In genomic region chr13:28805193-28805819, GRCh38 we compare ENCODE assay signal across 8 cellular contexts. TPM values are rescaled to one million over a fixed set of nuclear protein-coding genes. Genes with fewer than 3 reads are reported as not detected.
DNase-seq lines count a peak whose midpoint lies in the region; ATAC-seq and TF ChIP-seq lines count a peak whose summit lies in the region.

No MANE protein-coding gene starts in this region.

- H3K4me3 ChIP-seq in AG04449 (ENCODE audit: low read depth, low read length) (no peak overlapping the region), GM23248 (no peak overlapping the region), hepatocyte (no peak overlapping the region)
- no peak overlapping the region for H3K4me3 ChIP-seq in CD8-positive, alpha-beta memory T cell (ENCODE audit: low read length)

- H3K36me3 ChIP-seq in GM23248 (ENCODE audit: low read depth) (no peaks in the 10 kb centered on the region), hepatocyte (replicated peaks; ENCODE audit: insufficient read depth, low read depth) (no peaks in the 10 kb centered on the region)
- no peaks in the 10 kb centered on the region for H3K36me3 ChIP-seq in CD8-positive, alpha-beta memory T cell (ENCODE audit: insufficient read depth, low read length)

- 46 to 51% methylated on average over 11 of the region's 11 CpGs for WGBS in GM23248 (ENCODE audit: low coverage in 1 of 2, low lambda C conversion rate in 2 of 2, missing lambda C conversion rate in 2 of 2), 2 experiments
- WGBS in hepatocyte (ENCODE audit: low lambda C conversion rate, missing lambda C conversion rate) = 60% methylated on average over 11 of the region's 11 CpGs

- no peak for ATAC-seq in GM21723 (IDR thresholded peaks at IDR 0.05; ENCODE audit: unreplicated experiment)
- no peak for ATAC-seq in natural killer cell

- peaks cover 0 to 10% (median 2%) of the 10 kb centered on the region in 3 donors for H3K36me3 Mint-ChIP-seq in CD8-positive, alpha-beta memory T cell
- H3K36me3 Mint-ChIP-seq in natural killer cell = no peaks in the 10 kb centered on the region

- H3K27me3 ChIP-seq in GM23248 (replicated peaks; ENCODE audit: insufficient read depth) = peaks cover 32% of the 10 kb centered on the region
- H3K27me3 ChIP-seq in hepatocyte = no peaks in the 10 kb centered on the region
- H3K27me3 ChIP-seq in CD8-positive, alpha-beta memory T cell (ENCODE audit: insufficient read depth, low read length, poor library complexity, severe bottlenecking) = no peaks in the 10 kb centered on the region

- H2AFZ ChIP-seq in GM23248 = no peak overlapping the region
- H2AFZ ChIP-seq in hepatocyte = no peak overlapping the region

- H3K9me3 Mint-ChIP-seq in CD8-positive, alpha-beta memory T cell = peaks cover 17 to 24% (median 22%) of the 10 kb centered on the region in 5 donors
- H3K9me3 Mint-ChIP-seq in natural killer cell = peaks cover 5 to 11% of the 10 kb centered on the region in 2 donors

- H3K9ac ChIP-seq in GM23248 = no peak overlapping the region

- H3K9me2 ChIP-seq in GM23248 (ENCODE audit: insufficient read depth) = no peaks in the 10 kb centered on the region
- no peaks in the 10 kb centered on the region for H3K9me2 ChIP-seq in hepatocyte (replicated peaks; ENCODE audit: insufficient read depth)

- H3K4me3 Mint-ChIP-seq in CD8-positive, alpha-beta memory T cell = no peak overlapping the region
- no peak overlapping the region for H3K4me3 Mint-ChIP-seq in natural killer cell

- no peak overlapping the region for H3K4me2 ChIP-seq in GM23248 (ENCODE audit: unreplicated experiment)
- H3K4me2 ChIP-seq in hepatocyte = no peak overlapping the region

- H3K27ac Mint-ChIP-seq in CD8-positive, alpha-beta memory T cell = no peak overlapping the region
- no peak overlapping the region for H3K27ac Mint-ChIP-seq in natural killer cell

- H4K20me1 ChIP-seq in GM23248 (ENCODE audit: insufficient read depth) (no peaks in the 10 kb centered on the region), hepatocyte (ENCODE audit: insufficient read depth, poor library complexity, severe bottlenecking) (no peaks in the 10 kb centered on the region)

- intact Hi-C loops in natural killer cell (cut with micrococcal nuclease) = no loop called here

- H3K4me1 ChIP-seq in GM23248 (ENCODE audit: insufficient read depth) (no peaks in the 10 kb centered on the region), hepatocyte (ENCODE audit: insufficient read depth) (no peaks in the 10 kb centered on the region)
- no peaks in the 10 kb centered on the region for H3K4me1 ChIP-seq in CD8-positive, alpha-beta memory T cell (ENCODE audit: insufficient read depth, low read length)

- in situ Hi-C loops in GM23248 (cut with MboI) = no loop called here

- H3K9me3 ChIP-seq in GM23248 (ENCODE audit: low read depth) (no peaks in the 10 kb centered on the region), hepatocyte (ENCODE audit: low read depth) (no peaks in the 10 kb centered on the region)
- no peaks in the 10 kb centered on the region for H3K9me3 ChIP-seq in CD8-positive, alpha-beta memory T cell (ENCODE audit: low read length)

- POLR2A ChIA-PET in AG04449 (lab: Yijun Ruan, JAX) = no interaction called here
- POLR2A ChIA-PET in CD8-positive, alpha-beta memory T cell (lab: Charles Lee) = no interaction called here

- DNase-seq in AG04449 (ENCODE audit: low read depth, low spot score) (no peak), GM23248 (peak; percentile 25), hepatocyte (ENCODE audit: low spot score) (peak; percentile 26), midbrain (lab: John Stamatoyannopoulos, UW) (no peak), natural killer cell (no peak)
- no peak for DNase-seq in CD8-positive, alpha-beta memory T cell

- no peaks in the 10 kb centered on the region for H3F3A ChIP-seq in GM23248 (ENCODE audit: insufficient read depth)

- CTCF ChIA-PET in AG04449 (lab: Yijun Ruan, JAX) = interaction anchor here (1.3 kb wide), 2 partner anchors 9 to 564 kb away, joined by 4 to 6 read pairs; no protein-coding TSS in a partner anchor
- CTCF ChIA-PET in CD8-positive, alpha-beta memory T cell (lab: Charles Lee) = no interaction called here

- H3K27ac ChIP-seq in GM23248 (no peak overlapping the region), VCaP (no peak overlapping the region), hepatocyte (no peak overlapping the region)
- no peak overlapping the region for H3K27ac ChIP-seq in CD8-positive, alpha-beta memory T cell (ENCODE audit: low read depth, low read length)

- H3K27me3 Mint-ChIP-seq in CD8-positive, alpha-beta memory T cell = peaks cover 20 to 22% of the 10 kb centered on the region in 2 donors
- peaks cover 9 to 26% of the 10 kb centered on the region in 2 donors for H3K27me3 Mint-ChIP-seq in natural killer cell (ENCODE audit: low read depth in 2 of 2)

- no peaks in the 10 kb centered on the region for H3K4me1 Mint-ChIP-seq in CD8-positive, alpha-beta memory T cell
- no peaks in the 10 kb centered on the region for H3K4me1 Mint-ChIP-seq in natural killer cell

- no peaks in the 10 kb centered on the region for H3K79me2 ChIP-seq in GM23248 (ENCODE audit: insufficient read depth)
- no peaks in the 10 kb centered on the region for H3K79me2 ChIP-seq in hepatocyte

- TF ChIP-seq CTCF in AG04449 (IDR thresholded peaks at IDR 0.05; ENCODE audit: insufficient read depth, low read length, missing control alignments) (peak; percentile 48), VCaP (conservative IDR thresholded peaks at IDR 0.05) (peak; percentile 86), hepatocyte (IDR thresholded peaks at IDR 0.05; ENCODE audit: poor library complexity) (peak; percentile 46), natural killer cell (IDR thresholded peaks at IDR 0.05) (no peak)

RNA-seq across cellular contexts. Expression of gene MTUS2, which starts 14.8 kb away (rescaled TPM):
- 0.13 and 0.43 TPM in 2 replicates for total RNA-seq in GM23248 (2014; rRNA removed; shearing (Covaris generic))
- polyA plus RNA-seq in GM23248 (2016; fragmentation: Nextera tagmentation; extraction: Ambion mirVana) (0.62 and 0.74 TPM in 2 replicates), hepatocyte (4.3 and 4.9 TPM in 2 replicates)
- total RNA-seq in hepatocyte (3.0 and 4.3 TPM in 2 replicates), natural killer cell (not detected)
- not detected for total RNA-seq in CD8-positive, alpha-beta memory T cell
- 0.60 TPM for polyA plus RNA-seq in CD8-positive, alpha-beta memory T cell

Comparison
In these comparisons a context has a peak if more than half of its experiments do, and no peak if none do; other contexts are left out.
1. DNase-seq: peak in GM23248 (single experiment) and hepatocyte (single experiment); none in AG04449 (single experiment), midbrain (single experiment), CD8-positive, alpha-beta memory T cell (0 of 5) and natural killer cell (single experiment).